ENCODE assay signal across 1 cellular context in genomic region chr16:22688930-22689329, GRCh38.
TF ChIP-seq lines count a peak whose summit lies in the region.

No MANE protein-coding gene starts in this region.

TF ChIP-seq in HEK293, 187 proteins besides CTCF, POLR2A, EP300 and RAD21 (continued from another document):
- no peak for TF ChIP-seq ZNF148 (tag by site-specific recombination; IDR thresholded peaks at IDR 0.05; ENCODE audit: borderline replicate concordance)
- no peak for TF ChIP-seq ZNF221 (tag by site-specific recombination; IDR thresholded peaks at IDR 0.05; ENCODE audit: borderline replicate concordance)
- peak; percentile 65; the same call in 1 of the 2 replicates for TF ChIP-seq ZNF394 (tag by site-specific recombination; IDR thresholded peaks at IDR 0.05; ENCODE audit: borderline replicate concordance)
- TF ChIP-seq GFI1B (tag by site-specific recombination; IDR thresholded peaks at IDR 0.05) = no peak
- TF ChIP-seq ZNF433 (tag by site-specific recombination; IDR thresholded peaks at IDR 0.05; ENCODE audit: low read depth) = peak; percentile 50; the same call in 1 of the 2 replicates
- no peak for TF ChIP-seq ZIC2 (tag by site-specific recombination; IDR thresholded peaks at IDR 0.05)
- no peak for TF ChIP-seq ZNF626 (tag by site-specific recombination; IDR thresholded peaks at IDR 0.05)
- no peak for TF ChIP-seq ZNF529 (tag by site-specific recombination; IDR thresholded peaks at IDR 0.05; ENCODE audit: insufficient replicate concordance)
- TF ChIP-seq ZNF274 (IDR thresholded peaks at IDR 0.05; ENCODE audit: low read length) = no peak
- no peak for TF ChIP-seq ZNF274 (tag by site-specific recombination; IDR thresholded peaks at IDR 0.05; ENCODE audit: borderline replicate concordance)
- no peak for TF ChIP-seq SALL2 (tag by site-specific recombination; IDR thresholded peaks at IDR 0.05; ENCODE audit: borderline replicate concordance)
- peak; percentile 40 for TF ChIP-seq ZNF555 (tag by site-specific recombination; conservative IDR thresholded peaks at IDR 0.05)
- TF ChIP-seq ZNF248 (tag by site-specific recombination; IDR thresholded peaks at IDR 0.05) = no peak
- no peak for TF ChIP-seq GLIS2 (tag by site-specific recombination; IDR thresholded peaks at IDR 0.05)
- TF ChIP-seq ZNF518A (tag by site-specific recombination; conservative IDR thresholded peaks at IDR 0.05; ENCODE audit: low read depth) = peak; percentile 66; the same call in 1 of the 2 replicates
- no peak for TF ChIP-seq ZNF530 (tag by site-specific recombination; IDR thresholded peaks at IDR 0.05; ENCODE audit: low read depth)
- TF ChIP-seq ZNF10 (tag by site-specific recombination; IDR thresholded peaks at IDR 0.05) = no peak
- TF ChIP-seq ZNF571 (tag by site-specific recombination; IDR thresholded peaks at IDR 0.05) = no peak
- no peak for TF ChIP-seq ZNF341 (tag by site-specific recombination; IDR thresholded peaks at IDR 0.05; ENCODE audit: low read depth)
